2 cellular contexts compared by ENCODE assay signal in the genomic region with DNA sequence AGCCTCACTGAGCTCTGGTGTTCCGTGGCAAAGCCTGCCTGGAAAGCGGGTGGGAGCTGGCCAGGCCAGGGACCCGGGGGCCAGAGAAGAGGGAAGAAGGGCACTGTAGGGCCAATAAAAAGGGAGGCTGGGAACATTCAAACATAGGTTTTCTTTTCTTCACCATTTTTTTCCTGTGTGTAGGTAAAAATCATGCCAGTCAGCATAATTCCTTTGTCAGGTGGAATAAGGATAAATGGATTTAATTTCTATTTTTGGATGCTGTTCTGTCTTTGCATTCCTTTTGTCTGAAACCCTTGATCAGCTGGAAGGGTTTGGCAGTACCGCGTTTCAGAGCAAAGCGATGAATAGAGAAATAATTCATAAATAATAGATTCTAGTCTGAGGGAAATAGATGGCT.
A peak's percentile ranks its signal among the peaks of the same experiment; 100 is the strongest.
TF ChIP-seq lines count a peak whose summit lies in the region.

No MANE protein-coding gene starts in this region.

TF ChIP-seq in HepG2, 621 proteins besides CTCF, POLR2A, EP300 and RAD21:
- TF ChIP-seq MAFF (IDR thresholded peaks at IDR 0.05; ENCODE audit: low read depth, low read length) (peak; percentile 88), MAFK (conservative IDR thresholded peaks at IDR 0.05 in 1 of 2, IDR thresholded peaks at IDR 0.05 in 1 of 2; ENCODE audit: low read length in 2 of 2) (peak; percentile 89 to 91), ZNF766 (CRISPR knock-in tag; IDR thresholded peaks at IDR 0.05; ENCODE audit: borderline replicate concordance) (no peak)

TF ChIP-seq in H1, 55 proteins besides CTCF, POLR2A, EP300 and RAD21:
- TF ChIP-seq SIN3A (conservative IDR thresholded peaks at IDR 0.05 in 1 of 2, IDR thresholded peaks at IDR 0.05 in 1 of 2; ENCODE audit: low read depth in 1 of 2, low read length in 2 of 2) (no peak), CBX8 (IDR thresholded peaks at IDR 0.05; ENCODE audit: borderline replicate concordance, low read depth, low read length) (no peak), JUND (IDR thresholded peaks at IDR 0.05; ENCODE audit: low read length) (no peak), SIX5 (IDR thresholded peaks at IDR 0.05; ENCODE audit: low read depth, low read length) (no peak), HDAC2 (IDR thresholded peaks at IDR 0.05; ENCODE audit: borderline replicate concordance in 1 of 2, low read depth in 2 of 2, low read length in 2 of 2) (no peak), MAFK (IDR thresholded peaks at IDR 0.05; ENCODE audit: low read depth, low read length) (no peak; the same call in 1 of the 2 replicates), CHD2 (IDR thresholded peaks at IDR 0.05; ENCODE audit: low read length) (no peak), HDAC6 (IDR thresholded peaks at IDR 0.05; ENCODE audit: low read depth, low read length) (no peak), TAF7 (optimal IDR thresholded peaks at IDR 0.05; ENCODE audit: borderline replicate concordance, low read depth, low read length) (no peak), PHF8 (conservative IDR thresholded peaks at IDR 0.05; ENCODE audit: low read depth, low read length) (no peak), SRF (IDR thresholded peaks at IDR 0.05; ENCODE audit: low read depth, low read length) (no peak)
